ENCODE assay signal across 20 cellular contexts in the genomic region with DNA sequence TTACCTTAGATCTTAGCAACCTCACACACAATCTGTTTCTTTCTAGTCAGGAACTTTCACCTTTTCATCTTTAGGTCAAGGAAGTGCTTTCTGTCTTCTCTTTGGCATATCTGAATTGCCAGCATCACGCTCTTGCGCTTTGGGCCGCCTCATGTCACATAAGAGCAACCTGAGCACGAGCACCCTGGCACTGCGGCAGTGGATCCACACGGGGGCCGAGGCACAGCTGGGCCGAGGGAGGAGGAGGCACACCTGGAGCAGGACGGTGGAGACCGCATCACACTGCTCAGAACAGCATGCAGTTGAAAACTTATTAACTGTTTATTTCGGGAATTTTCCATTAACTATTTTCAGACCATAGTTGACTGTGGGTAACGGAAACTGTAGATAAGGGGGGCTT. TPM values are rescaled to one million over a fixed set of nuclear protein-coding genes. Genes with fewer than 3 reads are reported as not detected.
DNase-seq lines count a peak whose midpoint lies in the region; ATAC-seq, FAIRE-seq and TF ChIP-seq lines count a peak whose summit lies in the region.
"Had no signal": no experiment of that assay in that cellular context is flagged by ENCODE, and none has a peak within 500 bp of the region (broad histone marks: within the 10 kb centered on the region; RNA-seq: fewer than 3 reads in every experiment).

No MANE protein-coding gene starts in this region.

- CTCF ChIA-PET in GM12878 (lab: Yijun Ruan, JAX) = no interaction called here

- no peak for TF ChIP-seq CTCF in heart left ventricle (IDR thresholded peaks at IDR 0.05)
- no peak for TF ChIP-seq CTCF in CD14-positive monocyte (IDR thresholded peaks at IDR 0.05)
- no peak for TF ChIP-seq CTCF in GM12878 (IDR thresholded peaks at IDR 0.05 in 2 of 3, conservative IDR thresholded peaks at IDR 0.05 in 1 of 3; ENCODE audit: control insufficient read depth in 2 of 3, extremely low read depth in 1 of 3, insufficient read depth in 1 of 3, low read depth in 3 of 3, low read length in 3 of 3)
- TF ChIP-seq CTCF in sigmoid colon (IDR thresholded peaks at IDR 0.05) = no peak
- no peak for TF ChIP-seq CTCF in vagina (IDR thresholded peaks at IDR 0.05)

- DNase-seq in Right ventricle myocardium superior = peak; percentile 19
- DNase-seq in heart left ventricle = no peak
- DNase-seq in CD14-positive monocyte (ENCODE audit: low spot score) = peak; percentile 5
- DNase-seq in GM12878 (ENCODE audit: low read depth, low spot score) = no peak
- peak; percentile 59 for DNase-seq in sigmoid colon
- no peak for DNase-seq in hypothalamus (lab: John Stamatoyannopoulos, UW)
- no peak for DNase-seq in vagina (ENCODE audit: extremely low spot score in 2 of 2)
- DNase-seq: 8988T; CD8-positive, alpha-beta T cell; COR-L47; DMS 273 treated with DMSO at 0.1 percent for 48 hours; DMS53; DND-41; EL had no signal

- no peak overlapping the region for H3K4me2 ChIP-seq in GM12878 (ENCODE audit: control insufficient read depth, insufficient read depth)
- H3K4me2 ChIP-seq: BLaER1 had no signal

- peaks cover 76 to 84% of the 10 kb centered on the region in 2 donors for H3K36me3 Mint-ChIP-seq in CD14-positive monocyte

- peaks cover 0 to 16% (median 2%) of the 10 kb centered on the region in 12 donors for H3K4me1 ChIP-seq in heart left ventricle
- no peaks in the 10 kb centered on the region for H3K4me1 ChIP-seq in GM12878 (ENCODE audit: control insufficient read depth, insufficient read depth, low read length)
- peaks cover 0 to 35% (median 26%) of the 10 kb centered on the region in 4 donors for H3K4me1 ChIP-seq in sigmoid colon
- H3K4me1 ChIP-seq in vagina = no peaks in the 10 kb centered on the region
- H3K4me1 ChIP-seq: HAP-1 had no signal

- peaks cover 12% of the 10 kb centered on the region for H3K4me1 Mint-ChIP-seq in CD14-positive monocyte

- in situ Hi-C loops in GM12878 (cut with MboI) = no loop called here

- H3K4me3 ChIP-seq in heart left ventricle = no peak overlapping the region
- H3K4me3 ChIP-seq in GM12878 = no peak overlapping the region
- no peak overlapping the region for H3K4me3 ChIP-seq in sigmoid colon
- H3K4me3 ChIP-seq in vagina = no peak overlapping the region
- H3K4me3 ChIP-seq: BLaER1, HAP-1 had no signal

- H3K9me3 ChIP-seq in heart left ventricle (no peaks in the 10 kb centered on the region), GM12878 (replicated peaks; ENCODE audit: control insufficient read depth, insufficient read depth, low read length) (no peaks in the 10 kb centered on the region), sigmoid colon (no peaks in the 10 kb centered on the region), vagina (no peaks in the 10 kb centered on the region)
- H3K9me3 ChIP-seq: BLaER1, HAP-1 had no signal

- POLR2A ChIA-PET in GM12878 (lab: Charles Lee) = no interaction called here

- WGBS in heart left ventricle, 4 donors = 90 to 96% (median 93%) methylated on average over 12 of the region's 12 CpGs
- 98% methylated on average over 12 of the region's 12 CpGs for WGBS in GM12878 (ENCODE audit: insufficient coverage, insufficient replicate concordance, low lambda C conversion rate, missing lambda C conversion rate)
- WGBS in sigmoid colon, 2 donors = 94 to 97% methylated on average over 12 of the region's 12 CpGs

- H3K9ac ChIP-seq in GM12878 (ENCODE audit: control insufficient read depth, insufficient read depth, low read length) = no peak overlapping the region
- H3K9ac ChIP-seq: BLaER1 had no signal

- H3K36me3 ChIP-seq in heart left ventricle = peaks cover 0 to 95% (median 86%) of the 10 kb centered on the region in 9 donors
- peaks cover 0 to 13% of the 10 kb centered on the region in 2 experiments; a peak in 2 of 4 replicates for H3K36me3 ChIP-seq in GM12878 (ENCODE audit: control insufficient read depth in 2 of 2, insufficient read depth in 2 of 2, low read length in 1 of 2)
- peaks cover 28 to 97% (median 69%) of the 10 kb centered on the region in 4 donors for H3K36me3 ChIP-seq in sigmoid colon
- peaks cover 0 to 53% of the 10 kb centered on the region in 2 donors for H3K36me3 ChIP-seq in vagina
- H3K36me3 ChIP-seq: HAP-1 had no signal

- intact Hi-C loops in Right ventricle myocardium superior (cut with DNase I) (no loop called here), heart left ventricle (cut with DNase I) (loop anchor here in 1 of 10 donors (5.0 kb wide), 1 partner anchor 36 kb away; no protein-coding TSS in a partner anchor), CD14-positive monocyte (cut with micrococcal nuclease) (no loop called here), GM12878 (cut with micrococcal nuclease; ENCODE audit: unreplicated experiment) (no loop called here), sigmoid colon (cut with DNase I) (no loop called here), vagina (cut with DNase I) (no loop called here)

- H3K27me3 Mint-ChIP-seq in CD14-positive monocyte (ENCODE audit: low read depth in 3 of 3) = no peaks in the 10 kb centered on the region

- H4K20me1 ChIP-seq in GM12878 (ENCODE audit: control insufficient read depth, insufficient read depth) = no peaks in the 10 kb centered on the region

- no peak for FAIRE-seq in GM12878 (lab: Jason Lieb, UNC)
- FAIRE-seq: GM12891, GM19239 had no signal

- H3K4me3 Mint-ChIP-seq in CD14-positive monocyte = no peak overlapping the region
- H3K4me3 Mint-ChIP-seq: CD8-positive, alpha-beta T cell had no signal

- BruUV-seq in GM12878 (replicated peaks; lab: Mats Ljungman, UMichigan) = TSS peak; percentile 46

- H3K27me3 ChIP-seq in heart left ventricle = no peaks in the 10 kb centered on the region
- no peaks in the 10 kb centered on the region for H3K27me3 ChIP-seq in GM12878 (replicated peaks in 1 of 2; ENCODE audit: control insufficient read depth in 2 of 2, insufficient read depth in 2 of 2, low read length in 1 of 2)
- no peaks in the 10 kb centered on the region for H3K27me3 ChIP-seq in sigmoid colon
- H3K27me3 ChIP-seq in vagina = no peaks in the 10 kb centered on the region
- H3K27me3 ChIP-seq: BLaER1 had no signal

- no peak for TF ChIP-seq RAD21 in GM12878 (IDR thresholded peaks at IDR 0.05; ENCODE audit: insufficient read depth, low read depth, low read length)

- no peak overlapping the region for H3K27ac Mint-ChIP-seq in CD14-positive monocyte
- H3K27ac Mint-ChIP-seq: CD8-positive, alpha-beta T cell had no signal

- H2AFZ ChIP-seq in GM12878 (ENCODE audit: control insufficient read depth, low read depth, low read length) = no peak overlapping the region

- ATAC-seq in Right ventricle myocardium superior (ENCODE audit: poor library complexity) (no peak), heart left ventricle (no peak), GM12878 (no peak), HG02884 (IDR thresholded peaks at IDR 0.05; ENCODE audit: unreplicated experiment) (no peak)
- ATAC-seq: CD8-positive, alpha-beta T cell had no signal

- RAD21 ChIA-PET in GM12878 (lab: Charles Lee; ENCODE audit: unreplicated experiment) = no interaction called here

- no peak overlapping the region for H3K27ac ChIP-seq in heart left ventricle
- no peak overlapping the region for H3K27ac ChIP-seq in GM12878 (ENCODE audit: control insufficient read depth, insufficient read depth)
- H3K27ac ChIP-seq in sigmoid colon = no peak overlapping the region
- H3K27ac ChIP-seq in vagina = no peak overlapping the region
- H3K27ac ChIP-seq: BLaER1, HL-60 had no signal

- SMC1A ChIA-PET in GM12878 (lab: Charles Lee; ENCODE audit: uncharacterized antibody, unreplicated experiment) = no interaction called here

- H3K9me3 Mint-ChIP-seq in CD14-positive monocyte = no peaks in the 10 kb centered on the region
- H3K9me3 Mint-ChIP-seq: CD8-positive, alpha-beta T cell had no signal

- TF ChIP-seq POLR2A in heart left ventricle (IDR thresholded peaks at IDR 0.05) = no peak
- TF ChIP-seq POLR2A in GM12878 (IDR thresholded peaks at IDR 0.05; ENCODE audit: low read depth, low read length) = no peak
- TF ChIP-seq POLR2A in sigmoid colon (IDR thresholded peaks at IDR 0.05) = no peak
- TF ChIP-seq POLR2A in vagina (IDR thresholded peaks at IDR 0.05) = no peak

- H3K79me2 ChIP-seq in GM12878 (ENCODE audit: control insufficient read depth, insufficient read depth, low read length) = no peaks in the 10 kb centered on the region

- TF ChIP-seq EP300 in GM12878 (IDR thresholded peaks at IDR 0.05; ENCODE audit: borderline replicate concordance in 1 of 2, control insufficient read depth in 1 of 2, low read depth in 2 of 2, low read length in 2 of 2) = no peak
- no peak for TF ChIP-seq EP300 in sigmoid colon (IDR thresholded peaks at IDR 0.05)

TF ChIP-seq in GM12878, 131 proteins besides CTCF, POLR2A, EP300 and RAD21:
- TF ChIP-seq KLF5 (IDR thresholded peaks at IDR 0.05; ENCODE audit: partially characterized antibody) (no peak), KAT2A (conservative IDR thresholded peaks at IDR 0.05; ENCODE audit: control insufficient read depth, low read depth, low read length) (no peak), SIX5 (IDR thresholded peaks at IDR 0.05; ENCODE audit: low read depth, low read length, severe bottlenecking) (no peak)
TF ChIP-seq in GM12878: peak in this region for 0.

RNA-seq across cellular contexts. Expression of a gene that starts 10.7 kb away (rescaled TPM):
- total RNA-seq in Right ventricle myocardium superior = 46.1 TPM
- total RNA-seq in heart left ventricle = 10 to 100 TPM; 35.5 to 53.7 (median 44.7) TPM
- 10 to 100 TPM; 27.4 to 61.1 TPM for polyA plus RNA-seq in heart left ventricle
- polyA plus RNA-seq in CD14-positive monocyte = 10 to 100 TPM; 22.1 to 22.5 TPM
- 18.9 and 20.5 TPM in 2 replicates for total RNA-seq in GM12878 (2013; cell fraction: nucleolus; rRNA removed)
- 12.2 and 12.9 TPM in 2 replicates for total RNA-seq in GM12878 (2014; rRNA removed)
- 13.5 and 13.9 TPM in 2 replicates for total RNA-seq in GM12878 (2014; rRNA removed; fragmentation: Illumina TruSeq; extraction: Trizol)
- 15.1 and 17.3 TPM in 2 replicates for total RNA-seq in GM12878 (2021)
- 5.9 TPM for polyA plus RNA-seq in GM12878 (2011; ENCODE audit: low read depth)
- 21.8 and 34.6 TPM in 2 replicates for polyA plus RNA-seq in GM12878 (2011; rRNA removed)
- polyA plus RNA-seq in GM12878 (2011; cell fraction: cytosol; rRNA removed) = 50.0 and 55.6 TPM in 2 replicates
- polyA plus RNA-seq in GM12878 (2011; cell fraction: nucleus; rRNA removed) = 52.1 and 59.3 TPM in 2 replicates
- 20.1 and 22.8 TPM in 2 replicates for polyA plus RNA-seq in GM12878 (2012)
- 12.6 and 21.1 TPM in 2 replicates for polyA plus RNA-seq in GM12878 (2014; fragmentation: Illumina TruSeq; extraction: Trizol)
- under 1 TPM; 0.10 to 0.49 TPM for polyA plus RNA-seq in GM12878 (2014; fragmentation: Nextera tagmentation; extraction: Ambion mirVana)
- 19.1 and 21.9 TPM in 2 replicates for polyA plus RNA-seq in GM12878 (2014; rRNA removed)
- polyA plus RNA-seq in GM12878 (2016; fragmentation: Nextera tagmentation; extraction: Ambion mirVana) = 10 to 100 TPM; 15.8 to 17.6 TPM
- 30.4 and 31.2 TPM in 2 replicates for polyA minus RNA-seq in GM12878 (2011; rRNA and poly(A)+ RNA removed)
- 8.6 and 9.0 TPM in 2 replicates for polyA minus RNA-seq in GM12878 (2011; cell fraction: cytosol; rRNA and poly(A)+ RNA removed)
- polyA minus RNA-seq in GM12878 (2011; cell fraction: nucleus; rRNA and poly(A)+ RNA removed) = 11.4 and 19.9 TPM in 2 replicates
- total RNA-seq in sigmoid colon = 10 to 100 TPM; 68.6 to 88.9 (median 71.5) TPM
- polyA plus RNA-seq in sigmoid colon = 10 to 100 TPM; 46.2 to 55.0 (median 53.5) TPM
- 34.1 TPM for total RNA-seq in vagina

Comparison
In these comparisons a context has a peak if more than half of its experiments do, and no peak if none do; other contexts are left out.
1. DNase-seq: peak in Right ventricle myocardium superior (single experiment), CD14-positive monocyte (single experiment) and sigmoid colon (single experiment); none in heart left ventricle (0 of 5), GM12878 (single experiment), hypothalamus (0 of 51) and vagina (0 of 2).